In genomic region chrX:63250253-63250868, GRCh38 we compare ENCODE assay signal across 8 cellular contexts.
DNase-seq lines count a peak whose midpoint lies in the region; ATAC-seq and TF ChIP-seq lines count a peak whose summit lies in the region.

No MANE protein-coding gene starts in this region.

- DNase-seq in EH (ENCODE audit: low read depth) (peak; percentile 78), HS-27A (ENCODE audit: low read depth) (peak; percentile 38), heart right ventricle (peak in 1 of 2 donors; percentile 56), sigmoid colon (peak; percentile 42), SHP77 (lab: John Stamatoyannopoulos, UW) (no peak), COR-L47 (lab: John Stamatoyannopoulos, UW) (no peak)
- peak; percentile 5 for DNase-seq in activated gamma-delta T cell treated with anti-CD3 and anti-CD28 coated beads, Interleukin-2, amount 50 U/mL, for 16 hours (ENCODE audit: low read depth)

- TF ChIP-seq POLR2A in sigmoid colon (IDR thresholded peaks at IDR 0.05), result no peak

- no peaks in the 10 kb centered on the region for H3K4me1 ChIP-seq in heart right ventricle
- H3K4me1 ChIP-seq in sigmoid colon, result no peaks in the 10 kb centered on the region

- H3K27me3 ChIP-seq in heart right ventricle (no peaks in the 10 kb centered on the region), sigmoid colon (no peaks in the 10 kb centered on the region)

- 32 to 33% methylated on average over 3 of the region's 3 CpGs for WGBS in heart right ventricle, 2 donors
- 30 to 31% methylated on average over 3 of the region's 3 CpGs for WGBS in sigmoid colon, 2 donors

- intact Hi-C loops in heart right ventricle (cut with DNase I), result no loop called here
- intact Hi-C loops in sigmoid colon (cut with DNase I), result no loop called here

- no peak overlapping the region for H3K4me3 ChIP-seq in heart right ventricle
- no peak overlapping the region for H3K4me3 ChIP-seq in sigmoid colon

- peak; percentile 100 for ATAC-seq in GM21515 (IDR thresholded peaks at IDR 0.05; ENCODE audit: unreplicated experiment)
- ATAC-seq in heart right ventricle, result peak in 7 of 8 donors; percentile 43 to 87 (median 69)

- no peak overlapping the region for H3K27ac ChIP-seq in heart right ventricle
- no peak overlapping the region for H3K27ac ChIP-seq in sigmoid colon

- no peaks in the 10 kb centered on the region for H3K9me3 ChIP-seq in heart right ventricle
- H3K9me3 ChIP-seq in sigmoid colon, result no peaks in the 10 kb centered on the region

- no peak for TF ChIP-seq EP300 in sigmoid colon (IDR thresholded peaks at IDR 0.05)

- H3K36me3 ChIP-seq in heart right ventricle (no peaks in the 10 kb centered on the region), sigmoid colon (no peaks in the 10 kb centered on the region)

- TF ChIP-seq CTCF in heart right ventricle (IDR thresholded peaks at IDR 0.05) (peak; percentile 53 to 93 (median 86)), sigmoid colon (IDR thresholded peaks at IDR 0.05) (peak; percentile 68 to 79 (median 71))

Comparison
In these comparisons a context has a peak if more than half of its experiments do, and no peak if none do; other contexts are left out.
1. DNase-seq: peak in EH (single experiment), HS-27A (single experiment), activated gamma-delta T cell treated with anti-CD3 and anti-CD28 coated beads, Interleukin-2, amount 50 U/mL, for 16 hours (single experiment) and sigmoid colon (single experiment); none in SHP77 (0 of 2) and COR-L47 (single experiment).